Comparison of ENCODE assay signal across 26 cellular contexts in genomic region chr14:95635051-95635450, GRCh38. TPM values are rescaled to one million over a fixed set of nuclear protein-coding genes. Genes with fewer than 3 reads are reported as not detected.
A peak's percentile ranks its signal among the peaks of the same experiment; 100 is the strongest.
DNase-seq lines count a peak whose midpoint lies in the region; ATAC-seq and TF ChIP-seq lines count a peak whose summit lies in the region.
"Had no signal": no experiment of that assay in that cellular context is flagged by ENCODE, and none has a peak within 500 bp of the region (broad histone marks: within the 10 kb centered on the region; RNA-seq: fewer than 3 reads in every experiment).

No MANE protein-coding gene starts in this region.

- H3K27ac ChIP-seq in left ventricle myocardium inferior (replicated peaks) (no peak overlapping the region), endodermal cell (ENCODE audit: low read depth, low read length) (no peak overlapping the region), mesendoderm (ENCODE audit: low read depth, low read length) (no peak overlapping the region)
- H3K27ac ChIP-seq: BLaER1 had no signal

- H3K4me3 ChIP-seq in left ventricle myocardium inferior (no peak overlapping the region), endodermal cell (ENCODE audit: low read length) (no peak overlapping the region), mesendoderm (ENCODE audit: low read length) (no peak overlapping the region)
- H3K4me3 ChIP-seq: BLaER1 had no signal

- TF ChIP-seq CTCF in left ventricle myocardium inferior (IDR thresholded peaks at IDR 0.05; ENCODE audit: borderline replicate concordance) (no peak), endodermal cell (conservative IDR thresholded peaks at IDR 0.05) (no peak), type B pancreatic cell (conservative IDR thresholded peaks at IDR 0.05) (no peak), chondrocyte (IDR thresholded peaks at IDR 0.05) (no peak)

- no peak overlapping the region for H2BK15ac ChIP-seq in mesendoderm (replicated peaks; ENCODE audit: low read depth)

- H3K23ac ChIP-seq in mesendoderm (ENCODE audit: low read length), result no peak overlapping the region

- H2BK120ac ChIP-seq in mesendoderm (ENCODE audit: low read depth, low read length), result no peak overlapping the region

- no peak overlapping the region for H3K4ac ChIP-seq in mesendoderm (ENCODE audit: low read depth, low read length)

- H3K36me3 Mint-ChIP-seq in endodermal cell (ENCODE audit: low read depth) (no peaks in the 10 kb centered on the region), type B pancreatic cell (no peaks in the 10 kb centered on the region), chondrocyte (ENCODE audit: low read depth) (no peaks in the 10 kb centered on the region)
- H3K36me3 Mint-ChIP-seq: CD14-positive monocyte; CD4-positive, CD25-positive, alpha-beta regulatory T cell had no signal

- H3K79me2 ChIP-seq in mesendoderm (ENCODE audit: control insufficient read depth, insufficient read depth, low read length), result no peaks in the 10 kb centered on the region

- H3K27me3 Mint-ChIP-seq in endodermal cell (ENCODE audit: insufficient read depth) (peaks cover 75% of the 10 kb centered on the region), type B pancreatic cell (peaks cover 5% of the 10 kb centered on the region), chondrocyte (ENCODE audit: low read depth) (peaks cover 20% of the 10 kb centered on the region)

- H2BK5ac ChIP-seq in mesendoderm (ENCODE audit: low read length), result no peak overlapping the region

- no peak overlapping the region for H3K18ac ChIP-seq in mesendoderm (ENCODE audit: low read length)

- no peaks in the 10 kb centered on the region for H3K79me1 ChIP-seq in mesendoderm (ENCODE audit: low read length)

- peaks cover 17% of the 10 kb centered on the region for H3K4me1 Mint-ChIP-seq in endodermal cell
- no peaks in the 10 kb centered on the region for H3K4me1 Mint-ChIP-seq in type B pancreatic cell (ENCODE audit: unreplicated experiment)
- no peaks in the 10 kb centered on the region for H3K4me1 Mint-ChIP-seq in chondrocyte (ENCODE audit: low read depth)
- H3K4me1 Mint-ChIP-seq: CD14-positive monocyte; CD4-positive, alpha-beta memory T cell; CD4-positive, CD25-positive, alpha-beta regulatory T cell; CD8-positive, alpha-beta memory T cell had no signal

- intact Hi-C loops in cardiac septum (cut with DNase I) (no loop called here), left ventricle myocardium inferior (cut with micrococcal nuclease) (no loop called here)

- H3K27me3 ChIP-seq in left ventricle myocardium inferior (ENCODE audit: low read depth) (peaks cover 51% of the 10 kb centered on the region), endodermal cell (ENCODE audit: control insufficient read depth, insufficient read depth, low read length, poor library complexity, severe bottlenecking) (peaks cover 52% of the 10 kb centered on the region), mesendoderm (ENCODE audit: insufficient read depth, low read length, poor library complexity) (no peaks in the 10 kb centered on the region)
- H3K27me3 ChIP-seq: BE2C, BLaER1 had no signal

- H3K36me3 ChIP-seq in left ventricle myocardium inferior (no peaks in the 10 kb centered on the region), endodermal cell (ENCODE audit: control insufficient read depth, insufficient read depth, low read length) (no peaks in the 10 kb centered on the region), mesendoderm (ENCODE audit: control insufficient read depth, insufficient read depth, low read length) (no peaks in the 10 kb centered on the region)
- H3K36me3 ChIP-seq: BE2C had no signal

- H3K4me1 ChIP-seq in left ventricle myocardium inferior (no peaks in the 10 kb centered on the region), endodermal cell (ENCODE audit: control insufficient read depth, insufficient read depth, low read length) (peaks cover 8% of the 10 kb centered on the region), mesendoderm (ENCODE audit: control insufficient read depth, low read depth, low read length) (peaks cover 3% of the 10 kb centered on the region)
- H3K4me1 ChIP-seq: BE2C, BLaER1 had no signal

- H3K56ac ChIP-seq in mesendoderm (ENCODE audit: low read length), result no peak overlapping the region

- peaks cover 13% of the 10 kb centered on the region for H3K9me3 ChIP-seq in left ventricle myocardium inferior (replicated peaks)
- peaks cover 17% of the 10 kb centered on the region for H3K9me3 ChIP-seq in endodermal cell (ENCODE audit: control insufficient read depth, low read length)
- H3K9me3 ChIP-seq: BE2C had no signal

- ATAC-seq in GM19455 (IDR thresholded peaks at IDR 0.05; ENCODE audit: unreplicated experiment), result no peak

- H3K27ac Mint-ChIP-seq in endodermal cell (peak overlapping the region; percentile 26), type B pancreatic cell (peak overlapping the region; percentile 69), chondrocyte (ENCODE audit: unreplicated experiment) (no peak overlapping the region)
- H3K27ac Mint-ChIP-seq: CD14-positive monocyte; CD4-positive, alpha-beta memory T cell; CD4-positive, CD25-positive, alpha-beta regulatory T cell; CD8-positive, alpha-beta memory T cell had no signal

- no peak overlapping the region for H2AK5ac ChIP-seq in mesendoderm (ENCODE audit: low read length)

- DNase-seq in cardiac septum (ENCODE audit: low spot score) (peak; percentile 14), left ventricle myocardium inferior (no peak), endodermal cell (no peak), mesendoderm (peak; percentile 46), type B pancreatic cell (ENCODE audit: extremely low spot score, unreplicated experiment) (no peak), NOMO-1 (lab: John Stamatoyannopoulos, UW; ENCODE audit: unreplicated experiment in 2 of 2) (no peak), chondrocyte (ENCODE audit: low spot score) (no peak)
- DNase-seq: 8988T; ACHN; BE2C; C1 segment of cervical spinal cord; CD4-positive, alpha-beta memory T cell; CD4-positive, CD25-positive, alpha-beta regulatory T cell; CD8-positive, alpha-beta memory T cell; COR-L47; DMS 273 treated with DMSO at 0.1 percent for 48 hours; DMS153; DMS53; DMS79; DND-41; EL; GF-D8 had no signal

- no peak overlapping the region for H3K4me3 Mint-ChIP-seq in endodermal cell
- H3K4me3 Mint-ChIP-seq in type B pancreatic cell, result no peak overlapping the region
- no peak overlapping the region for H3K4me3 Mint-ChIP-seq in chondrocyte (ENCODE audit: unreplicated experiment)
- H3K4me3 Mint-ChIP-seq: CD14-positive monocyte; CD4-positive, alpha-beta memory T cell; CD4-positive, CD25-positive, alpha-beta regulatory T cell; CD8-positive, alpha-beta memory T cell had no signal

- H3K9ac ChIP-seq in endodermal cell (ENCODE audit: extremely low read depth, low read length, poor library complexity, severe bottlenecking) (no peak overlapping the region), mesendoderm (ENCODE audit: low read length) (no peak overlapping the region)
- H3K9ac ChIP-seq: BLaER1 had no signal

- H3K4me2 ChIP-seq in mesendoderm (ENCODE audit: low read length), result no peak overlapping the region
- H3K4me2 ChIP-seq: BLaER1 had no signal

- peaks cover 30% of the 10 kb centered on the region for H3K9me3 Mint-ChIP-seq in endodermal cell
- H3K9me3 Mint-ChIP-seq in type B pancreatic cell, result no peaks in the 10 kb centered on the region
- peaks cover 12% of the 10 kb centered on the region for H3K9me3 Mint-ChIP-seq in chondrocyte (ENCODE audit: low read depth)

- H4K5ac ChIP-seq in mesendoderm (ENCODE audit: low read length), result no peak overlapping the region

- no peak overlapping the region for H4K8ac ChIP-seq in mesendoderm (ENCODE audit: low read depth, low read length)

RNA-seq across cellular contexts. Expression of gene TCL1B, which starts 51.2 kb away (rescaled TPM):
- total RNA-seq in cardiac septum (not detected), left ventricle myocardium inferior (not detected), endodermal cell (under 1 TPM; 0.62 to 0.95 TPM), type B pancreatic cell (ENCODE audit: low replicate concordance) (not detected in 2 replicates), chondrocyte (not detected in 3 replicates)
- polyA plus RNA-seq in endodermal cell (2013, experiment 1 of 2), result 0.57 TPM
- not detected for polyA plus RNA-seq in endodermal cell (2013, experiment 2 of 2)
- polyA plus RNA-seq in mesendoderm (2013, experiment 1 of 2), result 4.9 TPM
- polyA plus RNA-seq in mesendoderm (2013, experiment 2 of 2), result 5.2 TPM
- total RNA-seq: CD4-positive, alpha-beta memory T cell; CD4-positive, CD25-positive, alpha-beta regulatory T cell; CD8-positive, alpha-beta memory T cell had no signal
- polyA plus RNA-seq: AG04450; CD14-positive monocyte; CD4-positive, alpha-beta memory T cell; CD4-positive, CD25-positive, alpha-beta regulatory T cell; CD8-positive, alpha-beta memory T cell had no signal

Comparison
In these comparisons a context has a peak if more than half of its experiments do, and no peak if none do; other contexts are left out.
1. DNase-seq: peak in cardiac septum (single experiment) and mesendoderm (single experiment); none in left ventricle myocardium inferior (single experiment), endodermal cell (single experiment), type B pancreatic cell (single experiment), NOMO-1 (0 of 2) and chondrocyte (single experiment).